17 cellular contexts compared by ENCODE assay signal in genomic region chr3:127940116-127940515, GRCh38. TPM values are rescaled to one million over a fixed set of nuclear protein-coding genes. Genes with fewer than 3 reads are reported as not detected.
"Had no signal": no experiment of that assay in that cellular context is flagged by ENCODE, and none has a peak within 500 bp of the region (broad histone marks: within the 10 kb centered on the region; RNA-seq: fewer than 3 reads in every experiment).

No MANE protein-coding gene starts in this region.

- H3K4me3 ChIP-seq: tibial nerve, vagina had no signal

- DNase-seq: activated CD4-positive, alpha-beta T cell treated with anti-CD3 and anti-CD28 coated beads, Interleukin-2, amount 10 ng/mL, durations not matched to agents 7 days and 5 days; activated CD8-positive, alpha-beta memory T cell treated with anti-CD3 and anti-CD28 coated beads, Interleukin-2, amount 50 U/mL, for 48 hours; activated gamma-delta T cell treated with Interleukin-2 at 50 U/mL for 16 hours; amniotic stem cell; caudate nucleus; effector memory CD4-positive, alpha-beta T cell; foreskin keratinocyte; kidney glomerular epithelial cell; mesenchymal stem cell; natural killer cell; retina; stimulated activated CD4-positive, alpha-beta T cell treated with anti-CD3 and anti-CD28 coated beads, Interleukin-15, amount 100 ng/mL, for 24 hours; stimulated activated CD4-positive, alpha-beta T cell treated with anti-CD3 and anti-CD28 coated beads, Interleukin-4, amount 100 ng/mL, for 1 hour; stimulated activated naive B cell treated with anti-CD40 and anti-IgM and Interleukin-4, amounts not matched to agents 10 μg/mL and 1 μg/mL and 100 μg/mL, for 72 hours had no signal

- ATAC-seq: foreskin keratinocyte; natural killer cell; stimulated activated naive B cell treated with anti-CD40 and anti-IgM and Interleukin-4, amounts not matched to agents 10 μg/mL and 1 μg/mL and 100 μg/mL, for 72 hours had no signal

- H3K27ac ChIP-seq: foreskin keratinocyte, neutrophil, tibial nerve, vagina had no signal

- H3K27me3 ChIP-seq: tibial nerve, vagina had no signal

- H3K36me3 ChIP-seq: neutrophil, tibial nerve, vagina had no signal

- H3K9me3 ChIP-seq: neutrophil, vagina had no signal

- H3K4me1 ChIP-seq: foreskin keratinocyte, tibial nerve, vagina had no signal

RNA-seq across cellular contexts. Expression of gene KBTBD12, which starts 25.1 kb away (rescaled TPM):
- total RNA-seq: activated CD4-positive, alpha-beta T cell treated with anti-CD3 and anti-CD28 coated beads, Interleukin-2, amount 10 ng/mL, durations not matched to agents 7 days and 5 days; foreskin keratinocyte; vagina had no signal
- polyA plus RNA-seq: foreskin keratinocyte had no signal
